11 cellular contexts compared by ENCODE assay signal in the genomic region with DNA sequence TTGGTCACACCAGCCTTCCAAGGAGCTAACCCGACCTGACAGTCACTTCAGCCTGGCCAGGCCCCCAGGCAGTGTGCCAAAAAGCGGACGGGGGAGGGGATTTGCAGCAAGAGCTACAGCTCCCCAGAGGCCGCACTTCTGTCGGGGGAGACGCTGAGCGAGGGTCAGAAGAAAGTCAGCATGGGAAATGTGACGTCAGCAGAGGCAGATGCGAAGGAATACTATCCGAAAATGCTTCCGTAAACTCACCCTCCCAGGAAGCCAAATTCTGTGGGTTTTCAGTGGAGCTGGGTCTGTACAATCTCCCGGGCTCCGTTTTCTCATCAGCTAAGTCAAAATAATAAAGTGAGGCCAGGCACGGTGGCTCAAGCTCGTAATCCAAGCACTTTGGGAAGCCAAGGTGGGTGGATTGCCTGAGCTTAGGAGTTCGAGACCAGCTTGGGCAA. TPM values are rescaled to one million over a fixed set of nuclear protein-coding genes. Genes with fewer than 3 reads are reported as not detected.
DNase-seq lines count a peak whose midpoint lies in the region; ATAC-seq, FAIRE-seq and TF ChIP-seq lines count a peak whose summit lies in the region.
"Had no signal": no experiment of that assay in that cellular context is flagged by ENCODE, and none has a peak within 500 bp of the region (broad histone marks: within the 10 kb centered on the region; RNA-seq: fewer than 3 reads in every experiment).

No MANE protein-coding gene starts in this region.

- no peaks in the 10 kb centered on the region for H3K9me3 Mint-ChIP-seq in activated T-cell treated with anti-CD3 and anti-CD28 coated beads, Interleukin-2, amount 50 U/mL, for 4 hours

- POLR2A ChIA-PET in A549 (lab: Yijun Ruan, JAX), result no interaction called here

- 89% methylated on average over 13 of the region's 16 CpGs for WGBS in A549 (ENCODE audit: missing lambda C conversion rate)
- 18 to 19% methylated on average over 2 to 10 of the region's 16 CpGs for WGBS in gastroesophageal sphincter (ENCODE audit: low coverage in 1 of 2), 2 donors

- no peak for DNase-seq in A549 (ENCODE audit: low read depth in 1 of 2, low spot score in 1 of 2)
- DNase-seq in Peyer's patch, result peak in 1 of 3 donors; percentile 83
- DNase-seq in non-pigmented ciliary epithelial cell (ENCODE audit: low read depth), result peak; percentile 63
- DNase-seq in NCI-H226, result no peak
- no peak for DNase-seq in activated T-cell treated with anti-CD3 and anti-CD28 coated beads, Interleukin-2, amount 50 U/mL, for 4 hours
- DNase-seq in dermis blood vessel endothelial cell, result no peak
- DNase-seq: activated T-cell treated with anti-CD3 and anti-CD28 coated beads, Interleukin-2, amount 50 U/mL, for 48 hours had no signal

- TF ChIP-seq CTCF in A549 (IDR thresholded peaks at IDR 0.05) (no peak), Peyer's patch (IDR thresholded peaks at IDR 0.05) (no peak), gastroesophageal sphincter (IDR thresholded peaks at IDR 0.05) (no peak)

- no peaks in the 10 kb centered on the region for H3K9me3 ChIP-seq in A549
- no peaks in the 10 kb centered on the region for H3K9me3 ChIP-seq in Peyer's patch
- H3K9me3 ChIP-seq in gastroesophageal sphincter, result no peaks in the 10 kb centered on the region

- H3K4me1 ChIP-seq in A549, result peaks cover 58% of the 10 kb centered on the region
- peaks cover 0 to 69% (median 5%) of the 10 kb centered on the region in 4 donors for H3K4me1 ChIP-seq in Peyer's patch
- peaks cover 4 to 100% (median 68%) of the 10 kb centered on the region in 3 donors for H3K4me1 ChIP-seq in gastroesophageal sphincter

- TF ChIP-seq POLR2A in A549 (IDR thresholded peaks at IDR 0.05; ENCODE audit: low read length) (no peak), Peyer's patch (IDR thresholded peaks at IDR 0.05) (no peak), gastroesophageal sphincter (IDR thresholded peaks at IDR 0.05) (no peak)

- CTCF ChIA-PET in A549 (lab: Yijun Ruan, JAX), result interaction anchor here (0.9 to 5.3 kb wide), 6 partner anchors 9 to 63 kb away, joined by 3 to 33 read pairs (median 4); no protein-coding TSS in a partner anchor

- H3K36me3 Mint-ChIP-seq in activated T-cell treated with anti-CD3 and anti-CD28 coated beads, Interleukin-2, amount 50 U/mL, for 4 hours (ENCODE audit: insufficient read depth), result peaks cover 9% of the 10 kb centered on the region

- H3K36me3 ChIP-seq in Peyer's patch (no peaks in the 10 kb centered on the region), gastroesophageal sphincter (no peaks in the 10 kb centered on the region)

- no peaks in the 10 kb centered on the region for H3K27me3 ChIP-seq in Peyer's patch
- no peaks in the 10 kb centered on the region for H3K27me3 ChIP-seq in gastroesophageal sphincter

- peak overlapping the region; percentile 69 for H3K4me2 ChIP-seq in A549

- no peaks in the 10 kb centered on the region for H3K27me3 Mint-ChIP-seq in activated T-cell treated with anti-CD3 and anti-CD28 coated beads, Interleukin-2, amount 50 U/mL, for 4 hours (ENCODE audit: low read depth)

- no peak for TF ChIP-seq RAD21 in A549 (conservative IDR thresholded peaks at IDR 0.05 in 1 of 2, IDR thresholded peaks at IDR 0.05 in 1 of 2)

- H3K4me3 ChIP-seq in A549 (no peak overlapping the region), Peyer's patch (no peak overlapping the region), gastroesophageal sphincter (peak overlapping the region in 1 of 2 donors; percentile 3)

- H3K4me3 Mint-ChIP-seq in activated T-cell treated with anti-CD3 and anti-CD28 coated beads, Interleukin-2, amount 50 U/mL, for 4 hours, result no peak overlapping the region

- H3K4me1 Mint-ChIP-seq in activated T-cell treated with anti-CD3 and anti-CD28 coated beads, Interleukin-2, amount 50 U/mL, for 4 hours (ENCODE audit: low read depth), result peaks cover 42% of the 10 kb centered on the region

- H3K27ac ChIP-seq in A549, result peak overlapping the region; percentile 94 to 98
- H3K27ac ChIP-seq in Peyer's patch, result peak overlapping the region; percentile 55 to 86 (median 75)
- peak overlapping the region; percentile 4 to 87 (median 86) for H3K27ac ChIP-seq in gastroesophageal sphincter
- H3K27ac ChIP-seq: C4-2B had no signal

- TF ChIP-seq EP300 in A549 (IDR thresholded peaks at IDR 0.05) (no peak), gastroesophageal sphincter (IDR thresholded peaks at IDR 0.05) (no peak)

- ATAC-seq in A549 (no peak), gastroesophageal sphincter (peak; percentile 46), GM18511 (IDR thresholded peaks at IDR 0.05; ENCODE audit: unreplicated experiment) (no peak)
- no peak for ATAC-seq in activated T-cell treated with anti-CD3 and anti-CD28 coated beads, Interleukin-2, amount 50 U/mL, for 4 hours

- no peak for FAIRE-seq in A549 (lab: Jason Lieb, UNC)
- FAIRE-seq: HTR-8/SVneo had no signal

TF ChIP-seq in A549, 52 proteins besides CTCF, POLR2A, EP300 and RAD21:
- TF ChIP-seq, protein P1, sequence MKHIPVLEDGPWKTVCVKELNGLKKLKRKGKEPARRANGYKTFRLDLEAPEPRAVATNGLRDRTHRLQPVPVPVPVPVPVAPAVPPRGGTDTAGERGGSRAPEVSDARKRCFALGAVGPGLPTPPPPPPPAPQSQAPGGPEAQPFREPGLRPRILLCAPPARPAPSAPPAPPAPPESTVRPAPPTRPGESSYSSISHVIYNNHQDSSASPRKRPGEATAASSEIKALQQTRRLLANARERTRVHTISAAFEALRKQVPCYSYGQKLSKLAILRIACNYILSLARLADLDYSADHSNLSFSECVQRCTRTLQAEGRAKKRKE (CRISPR knock-in tag; IDR thresholded peaks at IDR 0.05; ENCODE audit: low read depth), result no peak
- no peak for TF ChIP-seq BHLHE40 (IDR thresholded peaks at IDR 0.05; ENCODE audit: low read depth, low read length)
- TF ChIP-seq ZNF302 (CRISPR knock-in tag; IDR thresholded peaks at IDR 0.05), result no peak
- no peak for TF ChIP-seq MAZ (IDR thresholded peaks at IDR 0.05; ENCODE audit: borderline replicate concordance, low read depth, low read length)
- TF ChIP-seq HOXB13 (CRISPR knock-in tag; IDR thresholded peaks at IDR 0.05; ENCODE audit: low read depth), result no peak
- TF ChIP-seq, protein P2, sequence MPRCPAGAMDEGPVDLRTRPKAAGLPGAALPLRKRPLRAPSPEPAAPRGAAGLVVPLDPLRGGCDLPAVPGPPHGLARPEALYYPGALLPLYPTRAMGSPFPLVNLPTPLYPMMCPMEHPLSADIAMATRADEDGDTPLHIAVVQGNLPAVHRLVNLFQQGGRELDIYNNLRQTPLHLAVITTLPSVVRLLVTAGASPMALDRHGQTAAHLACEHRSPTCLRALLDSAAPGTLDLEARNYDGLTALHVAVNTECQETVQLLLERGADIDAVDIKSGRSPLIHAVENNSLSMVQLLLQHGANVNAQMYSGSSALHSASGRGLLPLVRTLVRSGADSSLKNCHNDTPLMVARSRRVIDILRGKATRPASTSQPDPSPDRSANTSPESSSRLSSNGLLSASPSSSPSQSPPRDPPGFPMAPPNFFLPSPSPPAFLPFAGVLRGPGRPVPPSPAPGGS (IDR thresholded peaks at IDR 0.05), result no peak
- TF ChIP-seq ZC3H11A (IDR thresholded peaks at IDR 0.05), result no peak
- no peak for TF ChIP-seq JUN (IDR thresholded peaks at IDR 0.05)
- TF ChIP-seq, protein P3, sequence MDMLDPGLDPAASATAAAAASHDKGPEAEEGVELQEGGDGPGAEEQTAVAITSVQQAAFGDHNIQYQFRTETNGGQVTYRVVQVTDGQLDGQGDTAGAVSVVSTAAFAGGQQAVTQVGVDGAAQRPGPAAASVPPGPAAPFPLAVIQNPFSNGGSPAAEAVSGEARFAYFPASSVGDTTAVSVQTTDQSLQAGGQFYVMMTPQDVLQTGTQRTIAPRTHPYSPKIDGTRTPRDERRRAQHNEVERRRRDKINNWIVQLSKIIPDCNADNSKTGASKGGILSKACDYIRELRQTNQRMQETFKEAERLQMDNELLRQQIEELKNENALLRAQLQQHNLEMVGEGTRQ (IDR thresholded peaks at IDR 0.05), result no peak
- TF ChIP-seq, protein P4, sequence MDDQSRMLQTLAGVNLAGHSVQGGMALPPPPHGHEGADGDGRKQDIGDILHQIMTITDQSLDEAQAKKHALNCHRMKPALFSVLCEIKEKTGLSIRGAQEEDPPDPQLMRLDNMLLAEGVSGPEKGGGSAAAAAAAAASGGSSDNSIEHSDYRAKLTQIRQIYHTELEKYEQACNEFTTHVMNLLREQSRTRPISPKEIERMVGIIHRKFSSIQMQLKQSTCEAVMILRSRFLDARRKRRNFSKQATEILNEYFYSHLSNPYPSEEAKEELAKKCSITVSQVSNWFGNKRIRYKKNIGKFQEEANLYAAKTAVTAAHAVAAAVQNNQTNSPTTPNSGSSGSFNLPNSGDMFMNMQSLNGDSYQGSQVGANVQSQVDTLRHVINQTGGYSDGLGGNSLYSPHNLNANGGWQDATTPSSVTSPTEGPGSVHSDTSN (IDR thresholded peaks at IDR 0.05), result no peak
- TF ChIP-seq HOXB5 (CRISPR knock-in tag; IDR thresholded peaks at IDR 0.05), result no peak
- TF ChIP-seq, protein P5, sequence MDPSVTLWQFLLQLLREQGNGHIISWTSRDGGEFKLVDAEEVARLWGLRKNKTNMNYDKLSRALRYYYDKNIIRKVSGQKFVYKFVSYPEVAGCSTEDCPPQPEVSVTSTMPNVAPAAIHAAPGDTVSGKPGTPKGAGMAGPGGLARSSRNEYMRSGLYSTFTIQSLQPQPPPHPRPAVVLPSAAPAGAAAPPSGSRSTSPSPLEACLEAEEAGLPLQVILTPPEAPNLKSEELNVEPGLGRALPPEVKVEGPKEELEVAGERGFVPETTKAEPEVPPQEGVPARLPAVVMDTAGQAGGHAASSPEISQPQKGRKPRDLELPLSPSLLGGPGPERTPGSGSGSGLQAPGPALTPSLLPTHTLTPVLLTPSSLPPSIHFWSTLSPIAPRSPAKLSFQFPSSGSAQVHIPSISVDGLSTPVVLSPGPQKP (IDR thresholded peaks at IDR 0.05; ENCODE audit: low read depth, low read length), result no peak
- no peak for TF ChIP-seq HOXA7 (CRISPR knock-in tag; IDR thresholded peaks at IDR 0.05)
- no peak for TF ChIP-seq MAFK (IDR thresholded peaks at IDR 0.05; ENCODE audit: partially characterized antibody)
- no peak for TF ChIP-seq POLR2AphosphoS2 (conservative IDR thresholded peaks at IDR 0.05; ENCODE audit: low read length)

RNA-seq across cellular contexts. Expression of a gene that starts 28.5 kb away (rescaled TPM):
- 81.8 and 86.4 TPM in 2 replicates for polyA plus RNA-seq in A549 (2011; rRNA removed)
- 32.0 and 38.7 TPM in 2 replicates for polyA plus RNA-seq in A549 (2012; cell fraction: cytosol; rRNA removed)
- polyA plus RNA-seq in A549 (2012; cell fraction: nucleus; rRNA removed), result 55.8 and 74.0 TPM in 2 replicates
- polyA plus RNA-seq in A549 (2017; fragmentation: RNase III; extraction: RNeasy Plus Mini Kit Qiagen cat#74134 plus additional on column Dnase treatment), result 40.5 to 53.2 TPM (median 45.7 TPM) in 3 replicates
- 48.6 and 51.8 TPM in 2 replicates for polyA minus RNA-seq in A549 (2011; rRNA and poly(A)+ RNA removed)
- 100 to 1,000 TPM; 105 to 122 (median 112) TPM for total RNA-seq in Peyer's patch
- 10 to 100 TPM; 68.3 to 94.7 (median 69.9) TPM for total RNA-seq in gastroesophageal sphincter
- total RNA-seq in activated T-cell treated with anti-CD3 and anti-CD28 coated beads, Interleukin-2, amount 50 U/mL, for 4 hours, result 100 to 1,000 TPM; 121 to 168 (median 149) TPM
- 223 and 442 TPM in 2 replicates for total RNA-seq in dermis blood vessel endothelial cell
